Comparison of ENCODE assay signal across 20 cellular contexts in genomic region chr12:49870501-49871262, GRCh38. TPM values are rescaled to one million over a fixed set of nuclear protein-coding genes. Genes with fewer than 3 reads are reported as not detected.
"Had no signal": no experiment of that assay in that cellular context is flagged by ENCODE, and none has a peak within 500 bp of the region (broad histone marks: within the 10 kb centered on the region; RNA-seq: fewer than 3 reads in every experiment).

No MANE protein-coding gene starts in this region.

- H3K9me3 Mint-ChIP-seq: activated naive CD8-positive, alpha-beta T cell treated with anti-CD3 and anti-CD28 coated beads for 36 hours; activated T-cell treated with anti-CD3 and anti-CD28 coated beads, Interleukin-2, amount 50 U/mL, for 72 hours had no signal

- H3K4me1 Mint-ChIP-seq: activated naive CD8-positive, alpha-beta T cell treated with anti-CD3 and anti-CD28 coated beads for 36 hours had no signal

- ATAC-seq: activated T-cell treated with anti-CD3 and anti-CD28 coated beads, Interleukin-2, amount 50 U/mL, for 72 hours; body of pancreas; gastrocnemius medialis; left colon; SK-N-SH treated with all-trans-retinoic acid at 6 μM for 48 hours; stimulated activated naive CD8-positive, alpha-beta T cell treated with anti-CD3 and anti-CD28 coated beads, Interleukin-15, Interleukin-2, amounts not matched to agents 100 U/mL and 50 U/mL, for 24 hours had no signal

- H3K4me3 Mint-ChIP-seq: activated naive CD8-positive, alpha-beta T cell treated with anti-CD3 and anti-CD28 coated beads for 36 hours; activated T-cell treated with anti-CD3 and anti-CD28 coated beads, Interleukin-2, amount 50 U/mL, for 72 hours had no signal

- DNase-seq: activated CD4-positive, alpha-beta T cell treated with anti-CD3 and anti-CD28 coated beads, Interleukin-2, amount 50 U/mL, for 48 hours; activated CD8-positive, alpha-beta memory T cell treated with anti-CD3 and anti-CD28 coated beads, Interleukin-2, amount 50 U/mL, for 4 hours; activated naive CD8-positive, alpha-beta T cell treated with anti-CD3 and anti-CD28 coated beads for 36 hours; activated T-cell treated with anti-CD3 and anti-CD28 coated beads, Interleukin-2, amount 50 U/mL, for 72 hours; amygdala; body of pancreas; dermis blood vessel endothelial cell; erythroblast; gastrocnemius medialis; left colon; small intestine; stimulated activated CD4-positive, alpha-beta T cell treated with anti-CD3 and anti-CD28 coated beads, Interleukin-4, amount 100 ng/mL, for 4 hours; stimulated activated CD8-positive, alpha-beta memory T cell treated with anti-CD3 and anti-CD28 coated beads, Interleukin-4, amount 100 ng/mL, for 48 hours; stimulated activated naive CD8-positive, alpha-beta T cell treated with anti-CD3 and anti-CD28 coated beads, Interleukin-15, Interleukin-2, amounts not matched to agents 100 U/mL and 50 U/mL, for 24 hours; T-helper 1 cell; T1000 had no signal

- H3K27ac Mint-ChIP-seq: activated naive CD8-positive, alpha-beta T cell treated with anti-CD3 and anti-CD28 coated beads for 36 hours; activated T-cell treated with anti-CD3 and anti-CD28 coated beads, Interleukin-2, amount 50 U/mL, for 72 hours had no signal

- H3K27ac ChIP-seq: neutrophil, suprapubic skin had no signal

- H3K36me3 Mint-ChIP-seq: activated naive CD8-positive, alpha-beta T cell treated with anti-CD3 and anti-CD28 coated beads for 36 hours had no signal

- H3K27me3 Mint-ChIP-seq: activated naive CD8-positive, alpha-beta T cell treated with anti-CD3 and anti-CD28 coated beads for 36 hours had no signal

- H3K4me3 ChIP-seq: body of pancreas, gastrocnemius medialis, lung, suprapubic skin had no signal

- H3K36me3 ChIP-seq: gastrocnemius medialis, neutrophil, suprapubic skin had no signal

- H3K9me3 ChIP-seq: body of pancreas, gastrocnemius medialis, neutrophil, suprapubic skin had no signal

- H3K27me3 ChIP-seq: body of pancreas, gastrocnemius medialis, suprapubic skin had no signal

RNA-seq across cellular contexts. Expression of gene FAIM2, which starts 33.0 kb away (rescaled TPM):
- total RNA-seq: dermis blood vessel endothelial cell had no signal
